In the genomic region with DNA sequence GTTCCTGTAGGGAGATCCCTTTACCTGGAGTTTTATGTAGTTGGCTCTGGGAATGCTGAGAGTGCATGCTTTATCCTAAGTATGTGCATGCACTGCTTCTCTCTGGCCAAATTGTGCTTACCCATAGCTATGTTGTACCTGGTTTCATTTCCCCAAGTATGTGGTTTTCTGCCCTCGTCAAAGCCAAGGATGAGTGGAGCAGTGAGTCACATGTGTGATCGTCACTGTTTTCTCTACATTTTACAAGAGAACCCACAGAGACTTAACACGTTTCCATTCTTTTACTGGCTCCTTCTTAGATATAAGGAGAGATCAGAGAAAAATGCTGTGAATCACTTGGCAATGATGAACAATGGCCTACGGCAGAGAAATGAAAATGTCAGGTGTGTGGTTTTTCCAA, we compare ENCODE assay signal across 8 cellular contexts. TPM values are rescaled to one million over a fixed set of nuclear protein-coding genes. Genes with fewer than 3 reads are reported as not detected.
A peak's percentile ranks its signal among the peaks of the same experiment; 100 is the strongest.
DNase-seq lines count a peak whose midpoint lies in the region; ATAC-seq, FAIRE-seq and TF ChIP-seq lines count a peak whose summit lies in the region.

No MANE protein-coding gene starts in this region.

- no peaks in the 10 kb centered on the region for H3K36me3 Mint-ChIP-seq in activated T-helper 2 cell treated with anti-CD3 and anti-CD28 coated beads, Interferon-gamma antibody, Interleukin-2, Interleukin-4, amounts not matched to agents 10 μg/mL and 5 μg/mL and 100 μg/mL, durations not matched to agents 14 hours and 24 hours and 36 hours (ENCODE audit: low read depth)

- no peaks in the 10 kb centered on the region for H3K27me3 ChIP-seq in WERI-Rb-1 (ENCODE audit: insufficient read depth, low read depth, severe bottlenecking)
- H3K27me3 ChIP-seq in psoas muscle (ENCODE audit: insufficient read depth in 3 of 3, low read length in 2 of 3) = no peaks in the 10 kb centered on the region

- TF ChIP-seq CTCF in WERI-Rb-1 (IDR thresholded peaks at IDR 0.05; ENCODE audit: low read depth, low read length) (no peak), psoas muscle (IDR thresholded peaks at IDR 0.05) (no peak)

- H3K27ac ChIP-seq in WERI-Rb-1 (no peak overlapping the region), psoas muscle (no peak overlapping the region)

- ATAC-seq in GM21515 (IDR thresholded peaks at IDR 0.05; ENCODE audit: unreplicated experiment) (peak; percentile 98), psoas muscle (no peak)

- no peaks in the 10 kb centered on the region for H3K4me1 ChIP-seq in psoas muscle

- H3K4me3 ChIP-seq in WERI-Rb-1 (ENCODE audit: low read depth, low read length) (no peak overlapping the region), psoas muscle (no peak overlapping the region)

- 81 to 88% (median 84%) methylated on average over 4 of the region's 4 CpGs for WGBS in psoas muscle, 3 donors

- peak overlapping the region; percentile 36 for H3K27ac Mint-ChIP-seq in activated T-helper 2 cell treated with anti-CD3 and anti-CD28 coated beads, Interferon-gamma antibody, Interleukin-2, Interleukin-4, amounts not matched to agents 10 μg/mL and 5 μg/mL and 100 μg/mL, durations not matched to agents 14 hours and 24 hours and 36 hours

- peaks cover 4% of the 10 kb centered on the region for H3K9me3 Mint-ChIP-seq in activated T-helper 2 cell treated with anti-CD3 and anti-CD28 coated beads, Interferon-gamma antibody, Interleukin-2, Interleukin-4, amounts not matched to agents 10 μg/mL and 5 μg/mL and 100 μg/mL, durations not matched to agents 14 hours and 24 hours and 36 hours

- peak; percentile 94 for FAIRE-seq in GM12892 (lab: Jason Lieb, UNC)

- H3K4me3 Mint-ChIP-seq in activated T-helper 2 cell treated with anti-CD3 and anti-CD28 coated beads, Interferon-gamma antibody, Interleukin-2, Interleukin-4, amounts not matched to agents 10 μg/mL and 5 μg/mL and 100 μg/mL, durations not matched to agents 14 hours and 24 hours and 36 hours (ENCODE audit: low read depth) = no peak overlapping the region

- peaks cover 4% of the 10 kb centered on the region for H3K27me3 Mint-ChIP-seq in activated T-helper 2 cell treated with anti-CD3 and anti-CD28 coated beads, Interferon-gamma antibody, Interleukin-2, Interleukin-4, amounts not matched to agents 10 μg/mL and 5 μg/mL and 100 μg/mL, durations not matched to agents 14 hours and 24 hours and 36 hours (ENCODE audit: low read depth)

- no peak for TF ChIP-seq POLR2A in GM12892 (IDR thresholded peaks at IDR 0.05; ENCODE audit: low read depth, low read length)

- DNase-seq in GM12892 (ENCODE audit: insufficient read length) (peak; percentile 9), HS-5 (ENCODE audit: low read depth) (peak; percentile 49), NCI-H2081 (lab: John Stamatoyannopoulos, UW) (no peak), WERI-Rb-1 (no peak), psoas muscle (no peak)
- peak; percentile 10 for DNase-seq in activated T-helper 2 cell treated with anti-CD3 and anti-CD28 coated beads, Interferon-gamma antibody, Interleukin-2, Interleukin-4, amounts not matched to agents 10 μg/mL and 5 μg/mL and 100 μg/mL, durations not matched to agents 14 hours and 24 hours and 36 hours (ENCODE audit: low spot score)
- DNase-seq in stimulated activated CD8-positive, alpha-beta memory T cell treated with anti-CD3 and anti-CD28 coated beads, Interleukin-4, amount 100 ng/mL, for 48 hours = peak; percentile 32

- peaks cover 4% of the 10 kb centered on the region for H3K9me3 ChIP-seq in WERI-Rb-1 (ENCODE audit: severe bottlenecking)
- no peaks in the 10 kb centered on the region for H3K9me3 ChIP-seq in psoas muscle

- H3K36me3 ChIP-seq in WERI-Rb-1 (no peaks in the 10 kb centered on the region), psoas muscle (ENCODE audit: insufficient read depth in 1 of 2, low read depth in 1 of 2) (no peaks in the 10 kb centered on the region)

- intact Hi-C loops in activated T-helper 2 cell treated with anti-CD3 and anti-CD28 coated beads, Interferon-gamma antibody, Interleukin-2, Interleukin-4, amounts not matched to agents 10 μg/mL and 5 μg/mL and 100 μg/mL, durations not matched to agents 14 hours and 24 hours and 36 hours (cut with micrococcal nuclease) = loop anchor here (1.0 kb wide), 1 partner anchor 14 kb away; no protein-coding TSS in a partner anchor
- intact Hi-C loops in psoas muscle (cut with DNase I) = no loop called here

- peaks cover 22% of the 10 kb centered on the region for H3K4me1 Mint-ChIP-seq in activated T-helper 2 cell treated with anti-CD3 and anti-CD28 coated beads, Interferon-gamma antibody, Interleukin-2, Interleukin-4, amounts not matched to agents 10 μg/mL and 5 μg/mL and 100 μg/mL, durations not matched to agents 14 hours and 24 hours and 36 hours (ENCODE audit: low read depth)

RNA-seq across cellular contexts. Expression of a gene that starts 42.0 kb away (rescaled TPM):
- 0.74 TPM for polyA plus RNA-seq in GM12892 (2012; ENCODE audit: missing spikeins)
- total RNA-seq in activated T-helper 2 cell treated with anti-CD3 and anti-CD28 coated beads, Interferon-gamma antibody, Interleukin-2, Interleukin-4, amounts not matched to agents 10 μg/mL and 5 μg/mL and 100 μg/mL, durations not matched to agents 14 hours and 24 hours and 36 hours = 5.4 and 6.1 TPM in 2 replicates
- 100 to 1,000 TPM in 1 of 4 donors, 10 to 100 TPM in 2, 1 to 10 TPM in 1; 9.8 to 123 (median 20.5) TPM for total RNA-seq in psoas muscle
- polyA plus RNA-seq in psoas muscle = 10 to 100 TPM in 1 of 3 donors, 1 to 10 TPM in 2; 3.2 to 12.1 (median 4.0) TPM

Comparison
In these comparisons a context has a peak if more than half of its experiments do, and no peak if none do; other contexts are left out.
1. DNase-seq: peak in GM12892 (single experiment), HS-5 (single experiment), activated T-helper 2 cell treated with anti-CD3 and anti-CD28 coated beads, Interferon-gamma antibody, Interleukin-2, Interleukin-4, amounts not matched to agents 10 μg/mL and 5 μg/mL and 100 μg/mL, durations not matched to agents 14 hours and 24 hours and 36 hours (single experiment) and stimulated activated CD8-positive, alpha-beta memory T cell treated with anti-CD3 and anti-CD28 coated beads, Interleukin-4, amount 100 ng/mL, for 48 hours (single experiment); none in NCI-H2081 (0 of 2), WERI-Rb-1 (single experiment) and psoas muscle (0 of 2).